In genomic region chr4:83548151-83548905, GRCh38 we compare ENCODE assay signal across 8 cellular contexts. TPM values are rescaled to one million over a fixed set of nuclear protein-coding genes. Genes with fewer than 3 reads are reported as not detected.
DNase-seq lines count a peak whose midpoint lies in the region; ATAC-seq, FAIRE-seq and TF ChIP-seq lines count a peak whose summit lies in the region.

No MANE protein-coding gene starts in this region.

- H3K27me3 ChIP-seq in astrocyte (ENCODE audit: insufficient read depth, low read length), result no peaks in the 10 kb centered on the region

- peak overlapping the region; percentile 59 for H3K4me2 ChIP-seq in astrocyte (ENCODE audit: low read length)

- no peak overlapping the region for H2AFZ ChIP-seq in astrocyte (ENCODE audit: low read depth, low read length)

- no peaks in the 10 kb centered on the region for H3K36me3 Mint-ChIP-seq in T-helper 1 cell treated with Interleukin-12 subunit alpha and Interleukin-12 subunit beta and Interleukin-4 antibody, amounts not matched to agents 30 μg/mL and 1 μg/mL, for 36 hours (ENCODE audit: low read depth)
- H3K36me3 Mint-ChIP-seq in astrocyte (ENCODE audit: low read depth, unreplicated experiment), result no peaks in the 10 kb centered on the region

- H3K4me1 Mint-ChIP-seq in T-helper 1 cell treated with Interleukin-12 subunit alpha and Interleukin-12 subunit beta and Interleukin-4 antibody, amounts not matched to agents 30 μg/mL and 1 μg/mL, for 36 hours (ENCODE audit: low read depth), result peaks cover 13% of the 10 kb centered on the region
- H3K4me1 Mint-ChIP-seq in astrocyte (ENCODE audit: low read depth, unreplicated experiment), result peaks cover 13% of the 10 kb centered on the region

- H4K20me1 ChIP-seq in astrocyte (ENCODE audit: insufficient read depth, low read length), result no peaks in the 10 kb centered on the region

- TF ChIP-seq CTCF in astrocyte (IDR thresholded peaks at IDR 0.05; ENCODE audit: insufficient read depth, low read depth, low read length), result no peak

- H3K9me3 ChIP-seq in astrocyte (ENCODE audit: insufficient read depth, low read depth, low read length), result no peaks in the 10 kb centered on the region

- no peaks in the 10 kb centered on the region for H3K79me2 ChIP-seq in astrocyte (ENCODE audit: insufficient read depth, low read length)

- FAIRE-seq in astrocyte (lab: Jason Lieb, UNC), result peak; percentile 92

- H3K9ac ChIP-seq in astrocyte (ENCODE audit: low read length), result peak overlapping the region; percentile 36

- H3K4me3 ChIP-seq in astrocyte (ENCODE audit: insufficient read depth, low read depth, low read length), result no peak overlapping the region

- H3K27me3 Mint-ChIP-seq in T-helper 1 cell treated with Interleukin-12 subunit alpha and Interleukin-12 subunit beta and Interleukin-4 antibody, amounts not matched to agents 30 μg/mL and 1 μg/mL, for 36 hours (ENCODE audit: low read depth), result no peaks in the 10 kb centered on the region
- H3K27me3 Mint-ChIP-seq in astrocyte (ENCODE audit: low read depth, unreplicated experiment), result no peaks in the 10 kb centered on the region

- peaks cover 23% of the 10 kb centered on the region for H3K4me1 ChIP-seq in astrocyte (ENCODE audit: insufficient read depth, low read length)

- H3K27ac ChIP-seq in astrocyte (ENCODE audit: low read depth, low read length), result peak overlapping the region; percentile 76

- ATAC-seq in left lobe of liver, result peak; percentile 67

- peak overlapping the region; percentile 76 for H3K27ac Mint-ChIP-seq in T-helper 1 cell treated with Interleukin-12 subunit alpha and Interleukin-12 subunit beta and Interleukin-4 antibody, amounts not matched to agents 30 μg/mL and 1 μg/mL, for 36 hours
- peak overlapping the region; percentile 22 for H3K27ac Mint-ChIP-seq in astrocyte (ENCODE audit: unreplicated experiment)

- DNase-seq in ELR (ENCODE audit: low read depth) (peak; percentile 98), GOT3 (lab: John Stamatoyannopoulos, UW) (peak; percentile 25), KG1 (lab: John Stamatoyannopoulos, UW) (peak; percentile 37), astrocyte (ENCODE audit: low read depth) (peak; percentile 94), left lobe of liver (ENCODE audit: low spot score) (peak; percentile 72), NCI-H82 (lab: John Stamatoyannopoulos, UW) (no peak)
- DNase-seq in stimulated activated CD8-positive, alpha-beta memory T cell treated with anti-CD3 and anti-CD28 coated beads, Interleukin-4, amount 100 ng/mL, for 1 hour (ENCODE audit: low read depth in 2 of 2, low spot score in 1 of 2), result peak; percentile 18

- no peaks in the 10 kb centered on the region for H3K36me3 ChIP-seq in astrocyte (ENCODE audit: insufficient read depth, low read length)

- no peak overlapping the region for H3K4me3 Mint-ChIP-seq in T-helper 1 cell treated with Interleukin-12 subunit alpha and Interleukin-12 subunit beta and Interleukin-4 antibody, amounts not matched to agents 30 μg/mL and 1 μg/mL, for 36 hours
- H3K4me3 Mint-ChIP-seq in astrocyte (ENCODE audit: unreplicated experiment), result no peak overlapping the region

- no peaks in the 10 kb centered on the region for H3K9me3 Mint-ChIP-seq in T-helper 1 cell treated with Interleukin-12 subunit alpha and Interleukin-12 subunit beta and Interleukin-4 antibody, amounts not matched to agents 30 μg/mL and 1 μg/mL, for 36 hours
- no peaks in the 10 kb centered on the region for H3K9me3 Mint-ChIP-seq in astrocyte (ENCODE audit: unreplicated experiment)

RNA-seq across cellular contexts. Expression of gene GPAT3, which starts 12.4 kb away (rescaled TPM):
- 0.39 and 0.50 TPM in 2 replicates for total RNA-seq in astrocyte
- 9.0 TPM for total RNA-seq in left lobe of liver
